20 cellular contexts compared by ENCODE assay signal in genomic region chr12:47789712-47790489, GRCh38.
"Had no signal": no experiment of that assay in that cellular context is flagged by ENCODE, and none has a peak within 500 bp of the region (broad histone marks: within the 10 kb centered on the region; RNA-seq: fewer than 3 reads in every experiment).

No MANE protein-coding gene starts in this region.

- H3K27ac Mint-ChIP-seq: brain, endodermal cell had no signal

- H3K9me3 Mint-ChIP-seq: brain, endodermal cell, naive B cell had no signal

- H3K27me3 Mint-ChIP-seq: brain, naive B cell had no signal

- H3K4me3 Mint-ChIP-seq: brain, endodermal cell had no signal

- H3K4me1 Mint-ChIP-seq: brain, endodermal cell had no signal

- ATAC-seq: heart right ventricle, left colon, lower lobe of right lung had no signal

- DNase-seq: activated CD4-positive, alpha-beta T cell treated with anti-CD3 and anti-CD28 coated beads for 1 hour; activated CD4-positive, alpha-beta T cell treated with anti-CD3 and anti-CD28 coated beads, Interleukin-2, amount 50 U/mL, for 1 hour; activated naive CD4-positive, alpha-beta T cell treated with Interleukin-2 at 50 U/mL for 16 hours; caudate nucleus; colonic mucosa; endodermal cell; islet precursor cell; left colon; naive B cell; nucleus accumbens; SIG-M5; sigmoid colon; SK-N-SH; stimulated activated CD4-positive, alpha-beta T cell treated with anti-CD3 and anti-CD28 coated beads, Interleukin-15, amount 100 ng/mL, for 24 hours; stimulated activated naive CD4-positive, alpha-beta T cell treated with Interleukin-2 at 50 U/mL for 16 hours; substantia nigra; thyroid gland had no signal
